8 cellular contexts compared by ENCODE assay signal in genomic region chr15:78075490-78076230, GRCh38. TPM values are rescaled to one million over a fixed set of nuclear protein-coding genes. Genes with fewer than 3 reads are reported as not detected.
A peak's percentile ranks its signal among the peaks of the same experiment; 100 is the strongest.
DNase-seq lines count a peak whose midpoint lies in the region; ATAC-seq and TF ChIP-seq lines count a peak whose summit lies in the region.

No MANE protein-coding gene starts in this region.

- H2AFZ ChIP-seq in parathyroid adenoma = no peak overlapping the region

- peak; percentile 23 for DNase-seq in COR-L47 (lab: John Stamatoyannopoulos, UW)
- DNase-seq in activated T-helper 2 cell treated with anti-CD3 and anti-CD28 coated beads, Interferon-gamma antibody, Interleukin-2, Interleukin-4, amounts not matched to agents 10 μg/mL and 5 μg/mL and 100 μg/mL, durations not matched to agents 14 hours and 24 hours and 36 hours (ENCODE audit: low spot score) = no peak
- no peak for DNase-seq in Right ventricle myocardium superior
- DNase-seq in HK-2 (ENCODE audit: unreplicated experiment) = no peak
- DNase-seq in central memory CD4-positive, alpha-beta T cell = no peak

- H3K27me3 ChIP-seq in parathyroid adenoma (ENCODE audit: control insufficient read depth, insufficient read depth, low read length) = no peaks in the 10 kb centered on the region

- intact Hi-C loops in activated T-helper 2 cell treated with anti-CD3 and anti-CD28 coated beads, Interferon-gamma antibody, Interleukin-2, Interleukin-4, amounts not matched to agents 10 μg/mL and 5 μg/mL and 100 μg/mL, durations not matched to agents 14 hours and 24 hours and 36 hours (cut with micrococcal nuclease) = loop anchor here (2.0 kb wide), 2 partner anchors 13 to 75 kb away; no protein-coding TSS in a partner anchor
- intact Hi-C loops in Right ventricle myocardium superior (cut with DNase I) = no loop called here

- H3K4me1 Mint-ChIP-seq in IgD-negative memory B cell = peaks cover 7 to 23% (median 18%) of the 10 kb centered on the region in 3 donors
- H3K4me1 Mint-ChIP-seq in activated T-helper 2 cell treated with anti-CD3 and anti-CD28 coated beads, Interferon-gamma antibody, Interleukin-2, Interleukin-4, amounts not matched to agents 10 μg/mL and 5 μg/mL and 100 μg/mL, durations not matched to agents 14 hours and 24 hours and 36 hours (ENCODE audit: low read depth) = peaks cover 46% of the 10 kb centered on the region

- no peaks in the 10 kb centered on the region for H3K36me3 Mint-ChIP-seq in IgD-negative memory B cell
- H3K36me3 Mint-ChIP-seq in activated T-helper 2 cell treated with anti-CD3 and anti-CD28 coated beads, Interferon-gamma antibody, Interleukin-2, Interleukin-4, amounts not matched to agents 10 μg/mL and 5 μg/mL and 100 μg/mL, durations not matched to agents 14 hours and 24 hours and 36 hours (ENCODE audit: low read depth) = peaks cover 24% of the 10 kb centered on the region

- no peaks in the 10 kb centered on the region for H3K27me3 Mint-ChIP-seq in IgD-negative memory B cell
- no peaks in the 10 kb centered on the region for H3K27me3 Mint-ChIP-seq in activated T-helper 2 cell treated with anti-CD3 and anti-CD28 coated beads, Interferon-gamma antibody, Interleukin-2, Interleukin-4, amounts not matched to agents 10 μg/mL and 5 μg/mL and 100 μg/mL, durations not matched to agents 14 hours and 24 hours and 36 hours (ENCODE audit: low read depth)

- peaks cover 7% of the 10 kb centered on the region for H3K4me1 ChIP-seq in parathyroid adenoma

- peak overlapping the region; percentile 55 for H3K27ac ChIP-seq in parathyroid adenoma

- ATAC-seq in Right ventricle myocardium superior (ENCODE audit: poor library complexity) (peak; percentile 61), GM21447 (IDR thresholded peaks at IDR 0.05; ENCODE audit: unreplicated experiment) (no peak)

- peak overlapping the region; percentile 37 for H3K4me3 ChIP-seq in parathyroid adenoma (ENCODE audit: low read depth, low read length)

- H3K9ac ChIP-seq in parathyroid adenoma = no peak overlapping the region

- no peaks in the 10 kb centered on the region for H3K9me3 ChIP-seq in parathyroid adenoma (ENCODE audit: control insufficient read depth, low read length)

- peaks cover 6% of the 10 kb centered on the region for H3K79me2 ChIP-seq in parathyroid adenoma

- H3K27ac Mint-ChIP-seq in IgD-negative memory B cell = peak overlapping the region in 2 of 3 donors; percentile 63 to 86
- peak overlapping the region; percentile 66 for H3K27ac Mint-ChIP-seq in activated T-helper 2 cell treated with anti-CD3 and anti-CD28 coated beads, Interferon-gamma antibody, Interleukin-2, Interleukin-4, amounts not matched to agents 10 μg/mL and 5 μg/mL and 100 μg/mL, durations not matched to agents 14 hours and 24 hours and 36 hours

- no peaks in the 10 kb centered on the region for H3K9me3 Mint-ChIP-seq in IgD-negative memory B cell
- no peaks in the 10 kb centered on the region for H3K9me3 Mint-ChIP-seq in activated T-helper 2 cell treated with anti-CD3 and anti-CD28 coated beads, Interferon-gamma antibody, Interleukin-2, Interleukin-4, amounts not matched to agents 10 μg/mL and 5 μg/mL and 100 μg/mL, durations not matched to agents 14 hours and 24 hours and 36 hours

- no peaks in the 10 kb centered on the region for H3K36me3 ChIP-seq in parathyroid adenoma (ENCODE audit: control insufficient read depth, insufficient read depth, low read length)

- H3K4me3 Mint-ChIP-seq in IgD-negative memory B cell = peak overlapping the region; percentile 44 to 98 (median 70)
- H3K4me3 Mint-ChIP-seq in activated T-helper 2 cell treated with anti-CD3 and anti-CD28 coated beads, Interferon-gamma antibody, Interleukin-2, Interleukin-4, amounts not matched to agents 10 μg/mL and 5 μg/mL and 100 μg/mL, durations not matched to agents 14 hours and 24 hours and 36 hours (ENCODE audit: low read depth) = peak overlapping the region; percentile 97

- peak overlapping the region; percentile 74 for H3K4me2 ChIP-seq in parathyroid adenoma (ENCODE audit: low read length)

- no peak for TF ChIP-seq CTCF in parathyroid adenoma (IDR thresholded peaks at IDR 0.05)

RNA-seq across cellular contexts. Expression of gene TBC1D2B, which starts 1.9 kb away (rescaled TPM):
- polyA plus RNA-seq in IgD-negative memory B cell = 1.7 TPM
- 55.0 and 63.5 TPM in 2 replicates for total RNA-seq in activated T-helper 2 cell treated with anti-CD3 and anti-CD28 coated beads, Interferon-gamma antibody, Interleukin-2, Interleukin-4, amounts not matched to agents 10 μg/mL and 5 μg/mL and 100 μg/mL, durations not matched to agents 14 hours and 24 hours and 36 hours
- total RNA-seq in Right ventricle myocardium superior = 9.8 TPM

RNA-seq across cellular contexts. Expression of gene SH2D7, which starts 16.7 kb away (rescaled TPM):
- not detected for polyA plus RNA-seq in IgD-negative memory B cell
- not detected in 2 replicates for total RNA-seq in activated T-helper 2 cell treated with anti-CD3 and anti-CD28 coated beads, Interferon-gamma antibody, Interleukin-2, Interleukin-4, amounts not matched to agents 10 μg/mL and 5 μg/mL and 100 μg/mL, durations not matched to agents 14 hours and 24 hours and 36 hours
- total RNA-seq in Right ventricle myocardium superior = not detected

RNA-seq across cellular contexts. Expression of gene CIB2, which starts 55.6 kb away (rescaled TPM):
- 5.7 TPM for polyA plus RNA-seq in IgD-negative memory B cell
- total RNA-seq in activated T-helper 2 cell treated with anti-CD3 and anti-CD28 coated beads, Interferon-gamma antibody, Interleukin-2, Interleukin-4, amounts not matched to agents 10 μg/mL and 5 μg/mL and 100 μg/mL, durations not matched to agents 14 hours and 24 hours and 36 hours = 1.8 and 2.2 TPM in 2 replicates
- total RNA-seq in Right ventricle myocardium superior = 21.9 TPM
